Comparison of ENCODE assay signal across 14 cellular contexts in the genomic region with DNA sequence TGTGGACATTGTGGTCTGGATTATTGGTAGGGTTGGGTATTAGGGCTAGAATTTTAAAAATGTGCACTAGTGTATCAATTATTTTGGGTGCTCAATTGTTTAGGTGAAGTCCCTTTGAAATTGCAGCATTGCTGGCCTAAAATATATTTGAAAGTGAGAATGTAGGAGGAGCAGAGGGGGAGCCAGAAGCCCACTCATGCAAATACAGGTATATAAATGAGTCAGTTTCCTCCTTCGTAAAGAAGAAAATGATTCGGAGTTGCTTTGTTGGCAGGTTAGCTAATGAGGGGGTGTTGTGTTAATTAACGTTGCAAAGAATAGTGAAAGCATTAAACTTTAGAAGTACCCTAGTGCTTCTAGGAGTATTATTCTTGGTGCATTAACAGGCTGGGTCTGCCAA.
A peak's percentile ranks its signal among the peaks of the same experiment; 100 is the strongest.
DNase-seq lines count a peak whose midpoint lies in the region; ATAC-seq and TF ChIP-seq lines count a peak whose summit lies in the region.
"Had no signal": no experiment of that assay in that cellular context is flagged by ENCODE, and none has a peak within 500 bp of the region (broad histone marks: within the 10 kb centered on the region; RNA-seq: fewer than 3 reads in every experiment).

No MANE protein-coding gene starts in this region.

- no peak overlapping the region for H3K27ac Mint-ChIP-seq in nephron progenitor cell
- H3K27ac Mint-ChIP-seq: activated CD4-positive, alpha-beta memory T cell treated with anti-CD3 and anti-CD28 coated beads for 36 hours; activated naive CD4-positive, alpha-beta T cell treated with anti-CD3 and anti-CD28 coated beads, Interleukin-2, amount 50 U/mL, for 24 hours had no signal

- H3K9me3 Mint-ChIP-seq in nephron progenitor cell: no peaks in the 10 kb centered on the region
- H3K9me3 Mint-ChIP-seq: activated CD4-positive, alpha-beta memory T cell treated with anti-CD3 and anti-CD28 coated beads for 36 hours; activated naive CD4-positive, alpha-beta T cell treated with anti-CD3 and anti-CD28 coated beads, Interleukin-2, amount 50 U/mL, for 24 hours had no signal

- H3K4me3 Mint-ChIP-seq in nephron progenitor cell: no peak overlapping the region
- H3K4me3 Mint-ChIP-seq: activated CD4-positive, alpha-beta memory T cell treated with anti-CD3 and anti-CD28 coated beads for 36 hours; activated naive CD4-positive, alpha-beta T cell treated with anti-CD3 and anti-CD28 coated beads, Interleukin-2, amount 50 U/mL, for 24 hours had no signal

- ATAC-seq in GM19025 (IDR thresholded peaks at IDR 0.05; ENCODE audit: low read depth, unreplicated experiment) (peak; percentile 84), GM21717 (IDR thresholded peaks at IDR 0.05; ENCODE audit: unreplicated experiment) (peak; percentile 93), HG03097 (IDR thresholded peaks at IDR 0.05; ENCODE audit: low FRiP score, unreplicated experiment) (peak; percentile 89), upper lobe of left lung (ENCODE audit: low FRiP score in 2 of 2) (no peak)

- peaks cover 12% of the 10 kb centered on the region for H3K27me3 Mint-ChIP-seq in nephron progenitor cell (ENCODE audit: low read depth, poor library complexity)
- H3K27me3 Mint-ChIP-seq: activated CD4-positive, alpha-beta memory T cell treated with anti-CD3 and anti-CD28 coated beads for 36 hours; activated naive CD4-positive, alpha-beta T cell treated with anti-CD3 and anti-CD28 coated beads, Interleukin-2, amount 50 U/mL, for 24 hours had no signal

- H3K4me1 ChIP-seq in upper lobe of left lung: no peaks in the 10 kb centered on the region
- H3K4me1 ChIP-seq: vagina had no signal

- TF ChIP-seq CTCF in nephron progenitor cell (IDR thresholded peaks at IDR 0.05) (no peak), upper lobe of left lung (IDR thresholded peaks at IDR 0.05) (no peak)

- no peaks in the 10 kb centered on the region for H3K9me3 ChIP-seq in upper lobe of left lung
- H3K9me3 ChIP-seq: vagina had no signal

- no peak overlapping the region for H3K27ac ChIP-seq in upper lobe of left lung
- H3K27ac ChIP-seq: skin epidermis, vagina had no signal

- no peak overlapping the region for H3K4me3 ChIP-seq in upper lobe of left lung
- H3K4me3 ChIP-seq: skin epidermis, vagina had no signal

- H3K36me3 ChIP-seq in upper lobe of left lung: no peaks in the 10 kb centered on the region
- H3K36me3 ChIP-seq: vagina had no signal

- peaks cover 16% of the 10 kb centered on the region for H3K4me1 Mint-ChIP-seq in nephron progenitor cell
- H3K4me1 Mint-ChIP-seq: activated naive CD4-positive, alpha-beta T cell treated with anti-CD3 and anti-CD28 coated beads, Interleukin-2, amount 50 U/mL, for 24 hours had no signal

- no peaks in the 10 kb centered on the region for H3K36me3 Mint-ChIP-seq in nephron progenitor cell (ENCODE audit: low read depth)
- H3K36me3 Mint-ChIP-seq: activated CD4-positive, alpha-beta memory T cell treated with anti-CD3 and anti-CD28 coated beads for 36 hours; activated naive CD4-positive, alpha-beta T cell treated with anti-CD3 and anti-CD28 coated beads, Interleukin-2, amount 50 U/mL, for 24 hours had no signal

- no peak for DNase-seq in nephron progenitor cell
- no peak for DNase-seq in upper lobe of left lung
- no peak for DNase-seq in SIG-M5 treated with dmso at 0.1 percent for 504 hours (lab: John Stamatoyannopoulos, UW; ENCODE audit: unreplicated experiment)
- no peak for DNase-seq in T-helper 9 cell
- DNase-seq: activated CD4-positive, alpha-beta memory T cell treated with anti-CD3 and anti-CD28 coated beads for 36 hours; dermis blood vessel endothelial cell; DMS53; GOT3 had no signal

- 79 to 87% methylated on average over 3 of the region's 3 CpGs for WGBS in upper lobe of left lung, 2 donors

- TF ChIP-seq EP300 in upper lobe of left lung (IDR thresholded peaks at IDR 0.05): no peak

- no peak for TF ChIP-seq POLR2A in upper lobe of left lung (IDR thresholded peaks at IDR 0.05)

- H3K27me3 ChIP-seq in upper lobe of left lung: no peaks in the 10 kb centered on the region
- H3K27me3 ChIP-seq: vagina had no signal

Comparison
In these comparisons a context has a peak if more than half of its experiments do, and no peak if none do; other contexts are left out.
1. ATAC-seq: peak in GM19025 (single experiment), GM21717 (single experiment) and HG03097 (single experiment); none in upper lobe of left lung (0 of 2).